In the genomic region with DNA sequence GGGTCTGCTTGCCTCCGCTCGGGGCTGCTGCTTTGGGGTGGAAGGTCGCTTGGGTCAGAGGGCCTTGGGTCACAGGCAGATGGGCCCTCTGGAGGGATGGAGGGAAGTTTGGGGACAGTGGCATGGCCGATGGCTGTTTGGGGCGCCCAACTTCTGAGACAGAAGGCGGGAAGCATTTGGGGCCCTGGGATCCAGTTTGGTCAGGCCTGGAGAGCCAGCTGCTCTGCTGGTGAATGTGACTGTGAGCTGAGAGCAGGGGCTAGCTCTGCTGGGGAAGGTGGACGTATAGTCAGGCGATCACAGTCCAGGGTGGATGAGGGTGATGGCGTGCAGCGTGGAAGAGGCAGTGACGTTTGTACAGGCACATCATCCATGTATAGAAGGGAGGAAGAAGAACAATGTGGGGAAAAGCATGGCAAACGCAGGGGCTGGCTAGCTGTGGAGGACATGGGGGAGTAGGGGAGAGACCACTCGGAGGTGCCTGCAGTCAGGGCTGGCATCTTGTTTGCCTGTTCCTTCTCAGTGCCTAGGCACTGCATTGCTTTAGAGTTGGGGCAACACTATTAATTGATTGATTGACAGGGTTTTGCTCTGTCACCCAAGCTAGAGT, we compare ENCODE assay signal across 1 cellular context.
TF ChIP-seq lines count a peak whose summit lies in the region.

No MANE protein-coding gene starts in this region.

TF ChIP-seq in IMR-90, 13 proteins besides CTCF, POLR2A, EP300 and RAD21:
- TF ChIP-seq MXI1 (IDR thresholded peaks at IDR 0.05; ENCODE audit: borderline replicate concordance, low read depth, low read length): no peak
- TF ChIP-seq CHD1 (IDR thresholded peaks at IDR 0.05; ENCODE audit: low read depth, low read length): no peak
- TF ChIP-seq BHLHE40 (IDR thresholded peaks at IDR 0.05; ENCODE audit: low read depth, low read length): no peak
TF ChIP-seq in IMR-90: peak in this region for 0.
